Comparison of ENCODE assay signal across 11 cellular contexts in the genomic region with DNA sequence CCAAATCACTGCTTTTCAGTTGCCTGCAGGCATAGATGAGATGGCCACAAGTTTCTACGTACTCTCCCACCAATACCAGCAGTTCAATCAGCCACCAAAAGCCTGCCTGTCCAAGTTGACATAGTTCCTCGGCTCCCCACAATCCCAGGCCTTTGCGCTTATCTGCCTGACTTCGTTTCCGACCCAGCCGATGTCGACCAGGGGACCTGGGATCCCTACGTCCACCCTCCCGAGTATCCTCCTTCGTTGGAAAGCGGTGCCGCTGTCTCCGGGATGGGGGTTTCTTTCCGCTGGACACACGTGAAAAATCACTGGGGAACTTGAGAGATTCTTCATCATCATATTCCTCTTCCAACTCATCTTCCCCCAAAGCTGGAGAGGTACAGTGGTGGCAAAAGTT. TPM values are rescaled to one million over a fixed set of nuclear protein-coding genes. Genes with fewer than 3 reads are reported as not detected.
DNase-seq lines count a peak whose midpoint lies in the region; ATAC-seq, FAIRE-seq and TF ChIP-seq lines count a peak whose summit lies in the region.
"Had no signal": no experiment of that assay in that cellular context is flagged by ENCODE, and none has a peak within 500 bp of the region (broad histone marks: within the 10 kb centered on the region; RNA-seq: fewer than 3 reads in every experiment).

No MANE protein-coding gene starts in this region.

- TF ChIP-seq POLR2A in A549 (IDR thresholded peaks at IDR 0.05; ENCODE audit: low read length) = no peak

- H4K20me1 ChIP-seq in GM23338 (replicated peaks; ENCODE audit: insufficient read depth) = peaks cover 11% of the 10 kb centered on the region; the same call in 1 of the 2 replicates

- DNase-seq in A549 (ENCODE audit: low read depth in 1 of 2, low spot score in 1 of 2) (no peak), GM23338 (ENCODE audit: low spot score) (no peak), mesothelial cell of epicardium (ENCODE audit: low spot score in 2 of 2, unreplicated experiment in 2 of 2) (no peak), HuH-7.5 (ENCODE audit: low spot score) (no peak), OCI-M2 (lab: John Stamatoyannopoulos, UW; ENCODE audit: unreplicated experiment) (no peak), NCI-H82 treated with DMSO at 0.1 percent for 48 hours (lab: John Stamatoyannopoulos, UW; ENCODE audit: unreplicated experiment) (no peak), GM19239 (ENCODE audit: insufficient read length, low spot score) (no peak)
- DNase-seq: COR-L47, NCI-H510A had no signal

- peaks cover 35% of the 10 kb centered on the region for H3K4me1 Mint-ChIP-seq in GM23338
- H3K4me1 Mint-ChIP-seq in activated naive CD8-positive, alpha-beta T cell (ENCODE audit: low read depth) = peaks cover 64% of the 10 kb centered on the region
- H3K4me1 Mint-ChIP-seq in mesothelial cell of epicardium = peaks cover 39% of the 10 kb centered on the region

- CTCF ChIA-PET in A549 (lab: Yijun Ruan, JAX) = interaction anchor here (0.9 to 2.3 kb wide), 2 partner anchors 112 to 1819 kb away, joined by 3 to 7 read pairs; a partner anchor contains a TSS

- ATAC-seq in A549 = no peak
- ATAC-seq in GM23338 = no peak

- H3K9me3 Mint-ChIP-seq in GM23338 (no peaks in the 10 kb centered on the region), mesothelial cell of epicardium (no peaks in the 10 kb centered on the region)
- no peaks in the 10 kb centered on the region for H3K9me3 Mint-ChIP-seq in activated naive CD8-positive, alpha-beta T cell (ENCODE audit: low read depth)

- H3K4me2 ChIP-seq in A549 = peak overlapping the region; percentile 90
- peak overlapping the region; percentile 89; the same call in 1 of the 2 replicates for H3K4me2 ChIP-seq in GM23338

- H3K4me3 ChIP-seq in A549 (no peak overlapping the region), GM23338 (peak overlapping the region; percentile 100; the same call in 1 of the 2 replicates)

- peaks cover 5% of the 10 kb centered on the region for H3K36me3 ChIP-seq in GM23338 (ENCODE audit: insufficient read depth)

- POLR2A ChIA-PET in A549 (lab: Yijun Ruan, JAX) = interaction anchor here (0.8 to 1.8 kb wide), 2 partner anchors 10 to 276 kb away, joined by 5 to 11 read pairs; a partner anchor contains a TSS

- H3K9me3 ChIP-seq in A549 = no peaks in the 10 kb centered on the region

- 94% methylated on average over 15 of the region's 15 CpGs for WGBS in A549 (ENCODE audit: missing lambda C conversion rate)

- no peak for TF ChIP-seq RAD21 in A549 (conservative IDR thresholded peaks at IDR 0.05 in 1 of 2, IDR thresholded peaks at IDR 0.05 in 1 of 2)

- H3K79me2 ChIP-seq in GM23338 (replicated peaks; ENCODE audit: insufficient read depth) = peaks cover 51% of the 10 kb centered on the region
- H3K79me2 ChIP-seq: parathyroid adenoma had no signal

- H3K27ac Mint-ChIP-seq in GM23338 = peak overlapping the region; percentile 58
- H3K27ac Mint-ChIP-seq in activated naive CD8-positive, alpha-beta T cell = peak overlapping the region; percentile 92
- H3K27ac Mint-ChIP-seq in mesothelial cell of epicardium = peak overlapping the region; percentile 90

- peaks cover 38% of the 10 kb centered on the region for H3F3A ChIP-seq in GM23338 (replicated peaks; ENCODE audit: low read depth)

- peaks cover 47% of the 10 kb centered on the region for H3K4me1 ChIP-seq in A549
- H3K4me1 ChIP-seq in GM23338 (ENCODE audit: insufficient read depth) = peaks cover 29% of the 10 kb centered on the region

- H3K27ac ChIP-seq in A549 = no peak overlapping the region
- H3K27ac ChIP-seq in GM23338 (ENCODE audit: low read depth) = peak overlapping the region; percentile 76

- FAIRE-seq in A549 (lab: Jason Lieb, UNC) (no peak), GM19239 (lab: Jason Lieb, UNC) (no peak)

- H3K27me3 Mint-ChIP-seq in GM23338 (ENCODE audit: insufficient read depth, low read depth, poor library complexity) (peaks cover 9% of the 10 kb centered on the region), mesothelial cell of epicardium (ENCODE audit: low read depth) (no peaks in the 10 kb centered on the region)
- no peaks in the 10 kb centered on the region for H3K27me3 Mint-ChIP-seq in activated naive CD8-positive, alpha-beta T cell

- no peaks in the 10 kb centered on the region for H3K9me2 ChIP-seq in GM23338 (ENCODE audit: insufficient read depth)

- no peaks in the 10 kb centered on the region for H3K27me3 ChIP-seq in GM23338 (ENCODE audit: insufficient read depth)

- H2AFZ ChIP-seq in GM23338 = no peak overlapping the region
- H2AFZ ChIP-seq: parathyroid adenoma had no signal

- no peak for TF ChIP-seq EP300 in A549 (IDR thresholded peaks at IDR 0.05)

- peaks cover 20% of the 10 kb centered on the region for H3K36me3 Mint-ChIP-seq in GM23338 (ENCODE audit: low read depth)
- peaks cover 6% of the 10 kb centered on the region for H3K36me3 Mint-ChIP-seq in activated naive CD8-positive, alpha-beta T cell
- peaks cover 1% of the 10 kb centered on the region for H3K36me3 Mint-ChIP-seq in mesothelial cell of epicardium

- no peak for TF ChIP-seq CTCF in A549 (IDR thresholded peaks at IDR 0.05)
- TF ChIP-seq CTCF in GM23338 (conservative IDR thresholded peaks at IDR 0.05; ENCODE audit: low read depth in 2 of 2) = no peak
- no peak for TF ChIP-seq CTCF in mesothelial cell of epicardium (IDR thresholded peaks at IDR 0.05; ENCODE audit: unreplicated experiment)

- H3K4me3 Mint-ChIP-seq in GM23338 = peak overlapping the region; percentile 94
- peak overlapping the region; percentile 97 for H3K4me3 Mint-ChIP-seq in activated naive CD8-positive, alpha-beta T cell
- peak overlapping the region; percentile 97 for H3K4me3 Mint-ChIP-seq in mesothelial cell of epicardium

TF ChIP-seq in A549, 52 proteins besides CTCF, POLR2A, EP300 and RAD21:
- TF ChIP-seq EHMT2 (IDR thresholded peaks at IDR 0.05; ENCODE audit: low read depth) (no peak), RARB (CRISPR knock-in tag; IDR thresholded peaks at IDR 0.05) (no peak), GATA3 (IDR thresholded peaks at IDR 0.05; ENCODE audit: borderline replicate concordance) (no peak)
TF ChIP-seq in A549: peak in this region for 0.

TF ChIP-seq in GM23338, 12 proteins besides CTCF, POLR2A, EP300 and RAD21 (continues in another document):
- TF ChIP-seq ZNF331 (CRISPR knock-in tag; IDR thresholded peaks at IDR 0.05; ENCODE audit: low read depth) = no peak
- no peak for TF ChIP-seq JUNB (IDR thresholded peaks at IDR 0.05; ENCODE audit: unreplicated experiment)
- TF ChIP-seq EZH2phosphoT487 (IDR thresholded peaks at IDR 0.05; ENCODE audit: unreplicated experiment) = no peak
- no peak for TF ChIP-seq STAT1 (IDR thresholded peaks at IDR 0.05; ENCODE audit: unreplicated experiment)

RNA-seq across cellular contexts. Expression of a gene that starts 1.6 kb away (rescaled TPM):
- 11.9 and 23.6 TPM in 2 replicates for polyA plus RNA-seq in A549 (2011; rRNA removed)
- 7.0 and 9.2 TPM in 2 replicates for polyA plus RNA-seq in A549 (2012; cell fraction: cytosol; rRNA removed)
- 5.0 and 10.8 TPM in 2 replicates for polyA plus RNA-seq in A549 (2012; cell fraction: nucleus; rRNA removed)
- 23.6 to 30.4 TPM (median 29.5 TPM) in 3 replicates for polyA plus RNA-seq in A549 (2017; fragmentation: RNase III; extraction: RNeasy Plus Mini Kit Qiagen cat#74134 plus additional on column Dnase treatment)
- polyA minus RNA-seq in A549 (2011; rRNA and poly(A)+ RNA removed) = 14.5 and 14.6 TPM in 2 replicates
- total RNA-seq in GM23338 (2014; rRNA removed; shearing (Covaris generic)) = 28.9 and 35.1 TPM in 2 replicates
- polyA plus RNA-seq in GM23338 (2016; fragmentation: Nextera tagmentation; extraction: Ambion mirVana) = 8.9 and 9.7 TPM in 2 replicates
- 37.8 to 38.5 TPM (median 38.3 TPM) in 3 replicates for total RNA-seq in mesothelial cell of epicardium

RNA-seq across cellular contexts. Expression of a gene that starts 10.0 kb away (rescaled TPM):
- polyA plus RNA-seq in A549 (2011; rRNA removed) (93.6 and 138 TPM in 2 replicates), A549 (2017; fragmentation: RNase III; extraction: RNeasy Plus Mini Kit Qiagen cat#74134 plus additional on column Dnase treatment) (73.5 to 82.9 TPM (median 79.0 TPM) in 3 replicates), GM23338 (2016; fragmentation: Nextera tagmentation; extraction: Ambion mirVana) (55.1 and 58.7 TPM in 2 replicates)
- polyA plus RNA-seq in A549 (2012; cell fraction: cytosol; rRNA removed) = 81.1 and 93.2 TPM in 2 replicates
- 36.1 and 50.3 TPM in 2 replicates for polyA plus RNA-seq in A549 (2012; cell fraction: nucleus; rRNA removed)
- 140 and 169 TPM in 2 replicates for polyA minus RNA-seq in A549 (2011; rRNA and poly(A)+ RNA removed)
- total RNA-seq in GM23338 (2014; rRNA removed; shearing (Covaris generic)) = 12.4 and 18.0 TPM in 2 replicates
- 24.8 to 28.3 TPM (median 26.3 TPM) in 3 replicates for total RNA-seq in mesothelial cell of epicardium

RNA-seq across cellular contexts. Expression of a gene that starts 10.3 kb away (rescaled TPM):
- polyA plus RNA-seq in A549 (2011; rRNA removed) (164 and 198 TPM in 2 replicates), A549 (2017; fragmentation: RNase III; extraction: RNeasy Plus Mini Kit Qiagen cat#74134 plus additional on column Dnase treatment) (116 to 126 TPM (median 123 TPM) in 3 replicates), GM23338 (2016; fragmentation: Nextera tagmentation; extraction: Ambion mirVana) (291 and 313 TPM in 2 replicates)
- 58.7 and 76.4 TPM in 2 replicates for polyA plus RNA-seq in A549 (2012; cell fraction: cytosol; rRNA removed)
- polyA plus RNA-seq in A549 (2012; cell fraction: nucleus; rRNA removed) = 17.5 and 23.0 TPM in 2 replicates
- polyA minus RNA-seq in A549 (2011; rRNA and poly(A)+ RNA removed) = 31.3 and 37.2 TPM in 2 replicates
- total RNA-seq in GM23338 (2014; rRNA removed; shearing (Covaris generic)) = 96.0 and 115 TPM in 2 replicates
- 67.9 to 73.2 TPM (median 71.5 TPM) in 3 replicates for total RNA-seq in mesothelial cell of epicardium

RNA-seq across cellular contexts. Expression of a gene that starts 14.9 kb away (rescaled TPM):
- 0.06 and 0.09 TPM in 2 replicates for polyA plus RNA-seq in A549 (2011; rRNA removed)
- 0.12 and 0.15 TPM in 2 replicates for polyA plus RNA-seq in A549 (2012; cell fraction: cytosol; rRNA removed)
- polyA plus RNA-seq in A549 (2012; cell fraction: nucleus; rRNA removed) = 0.22 and 0.23 TPM in 2 replicates
- polyA plus RNA-seq in A549 (2017; fragmentation: RNase III; extraction: RNeasy Plus Mini Kit Qiagen cat#74134 plus additional on column Dnase treatment) = 0.09 to 0.11 TPM (median 0.09 TPM) in 3 replicates
- not detected in 2 replicates for polyA minus RNA-seq in A549 (2011; rRNA and poly(A)+ RNA removed)
- 0.08 and 1.4 TPM in 2 replicates for total RNA-seq in GM23338 (2014; rRNA removed; shearing (Covaris generic))
- 0.17 and 1.5 TPM in 2 replicates for polyA plus RNA-seq in GM23338 (2016; fragmentation: Nextera tagmentation; extraction: Ambion mirVana)
- total RNA-seq in mesothelial cell of epicardium = 3.1 to 3.3 TPM (median 3.3 TPM) in 3 replicates
